ENCODE assay signal across 8 cellular contexts in genomic region chr6:31546339-31546961, GRCh38. TPM values are rescaled to one million over a fixed set of nuclear protein-coding genes. Genes with fewer than 3 reads are reported as not detected.
A peak's percentile ranks its signal among the peaks of the same experiment; 100 is the strongest.
DNase-seq lines count a peak whose midpoint lies in the region; ATAC-seq and TF ChIP-seq lines count a peak whose summit lies in the region.

TSS of gene ATP6V1G2 (minus strand) at chr6:31546608. CDS start at chr6:31546559, 49 bp downstream.

- peak; percentile 90 to 93 for TF ChIP-seq CTCF in left lung (IDR thresholded peaks at IDR 0.05)

- peak within 1 kb of the TSS; percentile 82 to 84 for H3K27ac ChIP-seq in left lung

- H3K27me3 ChIP-seq in left lung, result no peaks in the 10 kb centered on the region

- intact Hi-C loops in left lung (cut with DNase I), result loop anchor here (2.0 to 10.0 kb wide), 2 partner anchors 48 to 52 kb away; partner anchors contain the start of gene NCR3 (in 1 of the 2)

- H3K9me3 ChIP-seq in left lung, result no peaks in the 10 kb centered on the region

- peaks cover 0 to 23% of the 10 kb centered on the region in 2 donors for H3K36me3 ChIP-seq in left lung

- peak; percentile 84 for DNase-seq in A172 (ENCODE audit: low spot score)
- peak; percentile 95 for DNase-seq in NCI-H526 treated with DMSO at 0.1 percent for 48 hours (lab: John Stamatoyannopoulos, UW)
- peak; percentile 81 for DNase-seq in activated CD4-positive, alpha-beta T cell treated with anti-CD3 and anti-CD28 coated beads, Interleukin-2, amount 50 U/mL, for 1 hour
- DNase-seq in dedifferentiated amniotic fluid mesenchymal stem cell (ENCODE audit: extremely low spot score), result peak; percentile 88
- DNase-seq in left lung, result peak; percentile 88 to 94
- peak; percentile 85 to 90 for DNase-seq in stimulated activated CD4-positive, alpha-beta T cell treated with anti-CD3 and anti-CD28 coated beads, Interleukin-2, amount 100 ng/mL, for 48 hours

- peaks cover 13 to 47% of the 10 kb centered on the region in 2 donors for H3K4me1 ChIP-seq in left lung

- ATAC-seq in GM18517 (IDR thresholded peaks at IDR 0.05; ENCODE audit: unreplicated experiment) (peak; percentile 53), HG03558 (IDR thresholded peaks at IDR 0.05; ENCODE audit: extremely low read depth, unreplicated experiment) (peak; percentile 38), left lung (peak; percentile 86)

- H3K4me3 ChIP-seq in left lung, result peak within 1 kb of the TSS; percentile 41 to 48

RNA-seq across cellular contexts. Expression of gene ATP6V1G2, which starts in this region (rescaled TPM):
- 1.4 and 2.3 TPM in 2 replicates for total RNA-seq in A172 (2014; rRNA removed; shearing (Covaris generic))
- total RNA-seq in left lung, result 1 to 10 TPM; 1.0 to 1.6 TPM

Comparison
In these comparisons a context has a peak if more than half of its experiments do, and no peak if none do; other contexts are left out.
1. Peak in every context shown above with its lines: DNase-seq, ATAC-seq, H3K4me3 ChIP-seq and H3K27ac ChIP-seq.